8 cellular contexts compared by ENCODE assay signal in genomic region chr6:111478749-111479148, GRCh38. TPM values are rescaled to one million over a fixed set of nuclear protein-coding genes. Genes with fewer than 3 reads are reported as not detected.
A peak's percentile ranks its signal among the peaks of the same experiment; 100 is the strongest.
DNase-seq lines count a peak whose midpoint lies in the region; ATAC-seq, FAIRE-seq and TF ChIP-seq lines count a peak whose summit lies in the region.

No MANE protein-coding gene starts in this region.

- H3K27me3 Mint-ChIP-seq in chondrocyte (ENCODE audit: low read depth), result no peaks in the 10 kb centered on the region

- H3K9me3 Mint-ChIP-seq in chondrocyte (ENCODE audit: low read depth), result no peaks in the 10 kb centered on the region

- peak; percentile 80 for TF ChIP-seq CTCF in chondrocyte (IDR thresholded peaks at IDR 0.05)

- peak overlapping the region; percentile 84 for H3K27ac Mint-ChIP-seq in chondrocyte (ENCODE audit: unreplicated experiment)

- peaks cover 54% of the 10 kb centered on the region for H3K4me1 Mint-ChIP-seq in chondrocyte (ENCODE audit: low read depth)

- H3K36me3 Mint-ChIP-seq in chondrocyte (ENCODE audit: low read depth), result no peaks in the 10 kb centered on the region

- peak; percentile 30 for FAIRE-seq in H54 (lab: Jason Lieb, UNC)

- no peak for TF ChIP-seq POLR2A in H54 (IDR thresholded peaks at IDR 0.05; ENCODE audit: low read depth, low read length)

- no peak overlapping the region for H3K4me3 Mint-ChIP-seq in chondrocyte (ENCODE audit: unreplicated experiment)

- no peak for ATAC-seq in GM21717 (IDR thresholded peaks at IDR 0.05; ENCODE audit: unreplicated experiment)

- DNase-seq in EL, result peak; percentile 68
- DNase-seq in H54 (ENCODE audit: insufficient read length, low spot score), result no peak
- DNase-seq in NCI-H526 treated with DMSO at 0.1 percent for 48 hours (lab: John Stamatoyannopoulos, UW), result peak; percentile 50
- DNase-seq in chondrocyte (ENCODE audit: low spot score), result no peak
- peak; percentile 49 for DNase-seq in myocyte (ENCODE audit: low read depth)
- no peak for DNase-seq in NCI-H1436 treated with DMSO at 0.1 percent for 48 hours (lab: John Stamatoyannopoulos, UW)
- no peak for DNase-seq in D341Med (ENCODE audit: low spot score)

RNA-seq across cellular contexts. Expression of gene REV3L, which starts 4.3 kb away (rescaled TPM):
- 38.0 to 60.1 TPM (median 38.0 TPM) in 3 replicates for total RNA-seq in chondrocyte
- 48.7 and 71.2 TPM in 2 replicates for total RNA-seq in myocyte
- 7.8 TPM for polyA plus RNA-seq in myocyte (2012)

Comparison
In these comparisons a context has a peak if more than half of its experiments do, and no peak if none do; other contexts are left out.
1. DNase-seq: peak in EL (single experiment), NCI-H526 treated with DMSO at 0.1 percent for 48 hours (single experiment) and myocyte (single experiment); none in H54 (single experiment), chondrocyte (single experiment), NCI-H1436 treated with DMSO at 0.1 percent for 48 hours (single experiment) and D341Med (single experiment).